11 cellular contexts compared by ENCODE assay signal in genomic region chr12:110304061-110304551, GRCh38. TPM values are rescaled to one million over a fixed set of nuclear protein-coding genes. Genes with fewer than 3 reads are reported as not detected.
A peak's percentile ranks its signal among the peaks of the same experiment; 100 is the strongest.
DNase-seq lines count a peak whose midpoint lies in the region; ATAC-seq and TF ChIP-seq lines count a peak whose summit lies in the region.
"Had no signal": no experiment of that assay in that cellular context is flagged by ENCODE, and none has a peak within 500 bp of the region (broad histone marks: within the 10 kb centered on the region; RNA-seq: fewer than 3 reads in every experiment).

No MANE protein-coding gene starts in this region.

- H3K27me3 ChIP-seq in esophagus muscularis mucosa (no peaks in the 10 kb centered on the region), skeletal muscle satellite cell (ENCODE audit: control insufficient read depth, insufficient read depth, low read length) (no peaks in the 10 kb centered on the region)

- WGBS in esophagus muscularis mucosa = 13% methylated on average over 4 of the region's 4 CpGs

- TF ChIP-seq EP300 in esophagus muscularis mucosa (IDR thresholded peaks at IDR 0.05) = no peak

- H3K27ac Mint-ChIP-seq in activated CD4-positive, alpha-beta memory T cell treated with anti-CD3 and anti-CD28 coated beads, Interleukin-2, amount 10 ng/mL, durations not matched to agents 7 days and 5 days = peak overlapping the region; percentile 53

- peak overlapping the region; percentile 58 for H3K4me2 ChIP-seq in skeletal muscle satellite cell (ENCODE audit: low read length)

- no peaks in the 10 kb centered on the region for H3K27me3 Mint-ChIP-seq in activated CD4-positive, alpha-beta memory T cell treated with anti-CD3 and anti-CD28 coated beads, Interleukin-2, amount 10 ng/mL, durations not matched to agents 7 days and 5 days

- H3K27ac ChIP-seq in esophagus muscularis mucosa (replicated peaks in 1 of 4) = peak overlapping the region; percentile 57 to 68 (median 58)

- ATAC-seq in HG02678 (IDR thresholded peaks at IDR 0.05; ENCODE audit: unreplicated experiment) = no peak

- peak overlapping the region; percentile 52 for H3K9ac ChIP-seq in skeletal muscle satellite cell (ENCODE audit: low read depth, low read length)

- H3K4me1 Mint-ChIP-seq in activated CD4-positive, alpha-beta memory T cell treated with anti-CD3 and anti-CD28 coated beads, Interleukin-2, amount 10 ng/mL, durations not matched to agents 7 days and 5 days = peaks cover 65% of the 10 kb centered on the region

- no peaks in the 10 kb centered on the region for H3K9me3 Mint-ChIP-seq in activated CD4-positive, alpha-beta memory T cell treated with anti-CD3 and anti-CD28 coated beads, Interleukin-2, amount 10 ng/mL, durations not matched to agents 7 days and 5 days

- CTCF ChIA-PET in activated CD4-positive, alpha-beta memory T cell treated with anti-CD3 and anti-CD28 coated beads, Interleukin-2, amount 10 ng/mL, durations not matched to agents 7 days and 5 days (lab: Charles Lee) = no interaction called here

- H3K4me1 ChIP-seq in esophagus muscularis mucosa (peaks cover 63 to 85% (median 72%) of the 10 kb centered on the region in 4 donors), skeletal muscle satellite cell (ENCODE audit: control insufficient read depth, insufficient read depth, low read length) (peaks cover 39% of the 10 kb centered on the region)

- intact Hi-C loops in esophagus muscularis mucosa (cut with DNase I) = no loop called here

- H3K36me3 ChIP-seq in esophagus muscularis mucosa = peaks cover 0 to 83% (median 38%) of the 10 kb centered on the region in 4 donors
- peaks cover 59% of the 10 kb centered on the region for H3K36me3 ChIP-seq in skeletal muscle satellite cell (ENCODE audit: insufficient read depth, low read length)

- TF ChIP-seq POLR2A in esophagus muscularis mucosa (IDR thresholded peaks at IDR 0.05; ENCODE audit: low read depth) = no peak

- peaks cover 62% of the 10 kb centered on the region for H3K36me3 Mint-ChIP-seq in activated CD4-positive, alpha-beta memory T cell treated with anti-CD3 and anti-CD28 coated beads, Interleukin-2, amount 10 ng/mL, durations not matched to agents 7 days and 5 days (ENCODE audit: low read depth)

- TF ChIP-seq CTCF in esophagus muscularis mucosa (IDR thresholded peaks at IDR 0.05) = no peak

- no peak overlapping the region for H3K4me3 ChIP-seq in esophagus muscularis mucosa
- no peak overlapping the region for H3K4me3 ChIP-seq in skeletal muscle satellite cell (ENCODE audit: low read length)
- H3K4me3 ChIP-seq: skin epidermis had no signal

- POLR2A ChIA-PET in activated CD4-positive, alpha-beta memory T cell treated with anti-CD3 and anti-CD28 coated beads, Interleukin-2, amount 10 ng/mL, durations not matched to agents 7 days and 5 days (lab: Charles Lee) = no interaction called here

- H3K4me3 Mint-ChIP-seq in activated CD4-positive, alpha-beta memory T cell treated with anti-CD3 and anti-CD28 coated beads, Interleukin-2, amount 10 ng/mL, durations not matched to agents 7 days and 5 days = no peak overlapping the region

- H3K9me3 ChIP-seq in esophagus muscularis mucosa (no peaks in the 10 kb centered on the region), skeletal muscle satellite cell (replicated peaks; ENCODE audit: low read length) (no peaks in the 10 kb centered on the region)

- peak; percentile 46 for DNase-seq in HPDE6-E6E7 (ENCODE audit: extremely low spot score)
- DNase-seq in activated CD4-positive, alpha-beta memory T cell treated with anti-CD3 and anti-CD28 coated beads, Interleukin-2, amount 10 ng/mL, durations not matched to agents 7 days and 5 days = no peak
- no peak for DNase-seq in esophagus muscularis mucosa (ENCODE audit: extremely low spot score)
- DNase-seq in NCI-H146 treated with DMSO at 0.1 percent for 48 hours (lab: John Stamatoyannopoulos, UW; ENCODE audit: unreplicated experiment) = no peak
- no peak for DNase-seq in DMS79 (lab: John Stamatoyannopoulos, UW)
- DNase-seq: activated T-cell treated with anti-CD3 and anti-CD28 coated beads, Interleukin-2, amount 50 U/mL, for 48 hours; cortex of kidney; NCI-H2107 had no signal

RNA-seq across cellular contexts. Expression of gene ATP2A2, which starts 23.1 kb away (rescaled TPM):
- total RNA-seq in activated CD4-positive, alpha-beta memory T cell treated with anti-CD3 and anti-CD28 coated beads, Interleukin-2, amount 10 ng/mL, durations not matched to agents 7 days and 5 days = 100 to 1,000 TPM; 142 TPM
- total RNA-seq in esophagus muscularis mucosa = 100 to 1,000 TPM; 170 to 231 (median 177) TPM
- 110 and 141 TPM in 2 replicates for total RNA-seq in skeletal muscle satellite cell (2012; rRNA removed)
